8 cellular contexts compared by ENCODE assay signal in the genomic region with DNA sequence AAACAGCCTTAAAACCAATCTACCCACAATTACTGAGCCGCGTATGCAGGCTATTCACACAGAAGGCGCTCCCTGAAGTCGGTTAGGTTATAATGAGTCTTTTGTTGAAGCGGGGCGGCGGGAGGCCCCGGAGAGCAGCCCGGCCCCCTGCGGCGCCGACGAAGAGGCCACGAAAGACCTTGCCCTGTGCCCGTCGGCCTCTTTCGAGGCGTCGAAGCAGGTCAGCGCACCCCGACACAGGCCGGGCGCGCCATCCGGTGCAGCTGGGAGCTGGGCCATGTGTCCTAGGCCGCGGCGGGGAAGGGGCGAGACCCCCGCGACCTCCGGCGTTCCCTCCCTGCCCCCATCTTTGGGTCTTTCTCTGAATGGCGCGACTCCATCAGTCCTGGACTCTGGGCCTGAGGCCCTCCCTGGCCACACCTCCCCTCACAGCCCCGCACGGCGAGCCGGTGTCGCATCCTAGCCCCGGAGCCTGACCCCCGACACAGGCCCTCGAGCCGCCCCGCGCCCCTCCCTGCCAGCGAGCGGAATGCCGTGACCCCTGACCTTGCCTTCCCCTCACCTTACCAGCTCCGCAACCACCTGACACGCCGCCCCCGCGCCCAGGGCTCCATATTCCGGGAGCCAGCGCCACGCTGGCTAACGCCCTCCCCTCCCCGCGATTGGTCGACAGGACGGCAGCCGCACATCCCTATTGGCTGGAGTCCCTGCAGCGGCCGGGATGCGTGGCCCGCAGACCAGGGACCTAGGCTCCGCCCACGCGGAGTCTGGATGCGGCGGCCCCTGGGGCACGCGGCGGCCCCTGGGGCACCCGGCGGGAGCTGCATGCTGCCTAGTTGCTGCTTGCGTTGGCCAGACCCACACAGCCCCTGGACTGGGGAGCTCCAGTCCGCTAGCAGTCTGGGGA. TPM values are rescaled to one million over a fixed set of nuclear protein-coding genes. Genes with fewer than 3 reads are reported as not detected.
DNase-seq lines count a peak whose midpoint lies in the region; ATAC-seq and TF ChIP-seq lines count a peak whose summit lies in the region.

TSS of gene SLC11A2 (minus strand) at position 637 of the 907 bp plus-strand sequence. CDS start 15,656 bp downstream, outside the sequence.

- TF ChIP-seq CTCF in GM13976 (IDR thresholded peaks at IDR 0.05; ENCODE audit: borderline replicate concordance, control extremely low read depth, extremely low read depth, insufficient read depth, missing control alignments) (peak; percentile 1), left ventricle myocardium inferior (IDR thresholded peaks at IDR 0.05; ENCODE audit: borderline replicate concordance) (no peak), progenitor cell of endocrine pancreas (IDR thresholded peaks at IDR 0.05; ENCODE audit: unreplicated experiment) (no peak), upper lobe of right lung (IDR thresholded peaks at IDR 0.05) (peak; percentile 38)

- no peaks in the 10 kb centered on the region for H3K9me3 Mint-ChIP-seq in T-helper 1 cell treated with Interleukin-12 subunit alpha and Interleukin-12 subunit beta and Interleukin-4 antibody, amounts not matched to agents 30 μg/mL and 1 μg/mL, for 36 hours
- no peaks in the 10 kb centered on the region for H3K9me3 Mint-ChIP-seq in progenitor cell of endocrine pancreas (ENCODE audit: low read depth)

- H3K4me3 ChIP-seq in left ventricle myocardium inferior (peak within 1 kb of the TSS; percentile 89), upper lobe of right lung (peak within 1 kb of the TSS; percentile 95)

- no peaks in the 10 kb centered on the region for H3K27me3 ChIP-seq in left ventricle myocardium inferior (ENCODE audit: low read depth)
- no peaks in the 10 kb centered on the region for H3K27me3 ChIP-seq in upper lobe of right lung

- H3K36me3 Mint-ChIP-seq in T-helper 1 cell treated with Interleukin-12 subunit alpha and Interleukin-12 subunit beta and Interleukin-4 antibody, amounts not matched to agents 30 μg/mL and 1 μg/mL, for 36 hours (ENCODE audit: low read depth), result peaks cover 1% of the 10 kb centered on the region
- H3K36me3 Mint-ChIP-seq in progenitor cell of endocrine pancreas (ENCODE audit: insufficient read depth), result no peaks in the 10 kb centered on the region

- H3K36me3 ChIP-seq in left ventricle myocardium inferior (no peaks in the 10 kb centered on the region), upper lobe of right lung (no peaks in the 10 kb centered on the region)

- peaks cover 43% of the 10 kb centered on the region for H3K4me1 ChIP-seq in left ventricle myocardium inferior
- peaks cover 34% of the 10 kb centered on the region for H3K4me1 ChIP-seq in upper lobe of right lung

- H3K27ac ChIP-seq in left ventricle myocardium inferior (replicated peaks) (peak within 1 kb of the TSS; percentile 89), upper lobe of right lung (peak within 1 kb of the TSS; percentile 92)

- H3K9me3 ChIP-seq in left ventricle myocardium inferior (replicated peaks) (no peaks in the 10 kb centered on the region), upper lobe of right lung (no peaks in the 10 kb centered on the region)

- DNase-seq in GM13976 (ENCODE audit: low spot score), result peak; percentile 98
- DNase-seq in NCI-H1694 treated with DMSO at 0.1 percent for 48 hours (lab: John Stamatoyannopoulos, UW), result peak; percentile 74
- peak; percentile 84 for DNase-seq in amniotic stem cell (lab: John Stamatoyannopoulos, UW)
- DNase-seq in left ventricle myocardium inferior, result peak; percentile 96
- peak; percentile 91 for DNase-seq in progenitor cell of endocrine pancreas (ENCODE audit: low spot score, unreplicated experiment)
- DNase-seq in upper lobe of right lung, result peak; percentile 99

- ATAC-seq in HG02885 (IDR thresholded peaks at IDR 0.05; ENCODE audit: poor library complexity, unreplicated experiment) (peak; percentile 90), upper lobe of right lung (peak; percentile 96)

- in situ Hi-C loops in GM13976 (cut with MboI; ENCODE audit: low sequenced_read_pairs, unreplicated experiment), result no loop called here

- H3K27me3 Mint-ChIP-seq in T-helper 1 cell treated with Interleukin-12 subunit alpha and Interleukin-12 subunit beta and Interleukin-4 antibody, amounts not matched to agents 30 μg/mL and 1 μg/mL, for 36 hours (ENCODE audit: low read depth), result peaks cover 10% of the 10 kb centered on the region
- H3K27me3 Mint-ChIP-seq in progenitor cell of endocrine pancreas, result no peaks in the 10 kb centered on the region

- H3K27ac Mint-ChIP-seq in T-helper 1 cell treated with Interleukin-12 subunit alpha and Interleukin-12 subunit beta and Interleukin-4 antibody, amounts not matched to agents 30 μg/mL and 1 μg/mL, for 36 hours, result peak within 1 kb of the TSS; percentile 98
- H3K27ac Mint-ChIP-seq in progenitor cell of endocrine pancreas, result peak within 1 kb of the TSS; percentile 99

- peaks cover 39% of the 10 kb centered on the region for H3K4me1 Mint-ChIP-seq in T-helper 1 cell treated with Interleukin-12 subunit alpha and Interleukin-12 subunit beta and Interleukin-4 antibody, amounts not matched to agents 30 μg/mL and 1 μg/mL, for 36 hours (ENCODE audit: low read depth)
- H3K4me1 Mint-ChIP-seq in progenitor cell of endocrine pancreas (ENCODE audit: low read depth), result peaks cover 47% of the 10 kb centered on the region

- intact Hi-C loops in left ventricle myocardium inferior (cut with micrococcal nuclease) (no loop called here), upper lobe of right lung (cut with DNase I) (no loop called here)

- peak within 1 kb of the TSS; percentile 95 for H3K4me3 Mint-ChIP-seq in T-helper 1 cell treated with Interleukin-12 subunit alpha and Interleukin-12 subunit beta and Interleukin-4 antibody, amounts not matched to agents 30 μg/mL and 1 μg/mL, for 36 hours
- peak within 1 kb of the TSS; percentile 81 for H3K4me3 Mint-ChIP-seq in progenitor cell of endocrine pancreas (ENCODE audit: low read depth)

RNA-seq across cellular contexts. Expression of gene SLC11A2, which starts in this region (rescaled TPM):
- 25.1 TPM for total RNA-seq in left ventricle myocardium inferior
- total RNA-seq in progenitor cell of endocrine pancreas, result 73.8 and 76.8 TPM in 2 replicates
- 96.8 TPM for total RNA-seq in upper lobe of right lung

Comparison
In these comparisons a context has a peak if more than half of its experiments do, and no peak if none do; other contexts are left out.
1. Peak in every context shown above with its lines: DNase-seq, ATAC-seq, H3K4me3 ChIP-seq and H3K27ac ChIP-seq.
2. CTCF ChIP-seq: peak in GM13976 (single experiment) and upper lobe of right lung (single experiment); none in left ventricle myocardium inferior (single experiment) and progenitor cell of endocrine pancreas (single experiment).